In the genomic region with DNA sequence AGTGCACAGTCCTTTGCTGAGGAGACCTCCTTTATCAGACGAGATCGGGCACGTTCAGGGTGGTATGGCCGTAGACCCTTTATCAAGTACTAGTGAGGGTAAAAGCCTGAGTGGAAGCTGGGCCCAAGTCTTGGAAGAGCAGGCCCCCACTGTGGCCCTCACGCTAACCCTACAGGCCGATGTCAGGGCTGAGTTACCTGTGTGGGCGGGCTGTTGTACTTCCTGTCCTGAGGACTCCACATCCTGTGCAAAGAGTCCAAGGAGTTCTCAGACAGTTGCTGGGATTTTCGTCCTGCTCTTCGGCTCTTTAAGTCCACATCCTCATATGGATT, we compare ENCODE assay signal across 9 cellular contexts. TPM values are rescaled to one million over a fixed set of nuclear protein-coding genes. Genes with fewer than 3 reads are reported as not detected.
DNase-seq lines count a peak whose midpoint lies in the region; TF ChIP-seq lines count a peak whose summit lies in the region.
"Had no signal": no experiment of that assay in that cellular context is flagged by ENCODE, and none has a peak within 500 bp of the region (broad histone marks: within the 10 kb centered on the region; RNA-seq: fewer than 3 reads in every experiment).

No MANE protein-coding gene starts in this region.

- H3K36me3 Mint-ChIP-seq in HFFc6 (ENCODE audit: low read depth): peaks cover 34% of the 10 kb centered on the region
- H3K36me3 Mint-ChIP-seq in brain: peaks cover 33% of the 10 kb centered on the region

- no peak overlapping the region for H3K4me3 ChIP-seq in mesodermal cell (ENCODE audit: extremely low read depth, insufficient read depth, low read length, poor library complexity, severe bottlenecking)
- no peak overlapping the region for H3K4me3 ChIP-seq in testis

- H3K9me3 Mint-ChIP-seq in HFFc6: no peaks in the 10 kb centered on the region
- no peaks in the 10 kb centered on the region for H3K9me3 Mint-ChIP-seq in brain

- 87 to 96% methylated on average over 6 to 7 of the region's 9 CpGs for WGBS in mesodermal cell (ENCODE audit: insufficient coverage in 2 of 2), 2 experiments
- WGBS in testis, 2 donors: 62 to 66% methylated on average over 6 to 9 of the region's 9 CpGs

- H3K27me3 Mint-ChIP-seq in HFFc6 (ENCODE audit: insufficient read depth) (peaks cover 12% of the 10 kb centered on the region), brain (no peaks in the 10 kb centered on the region)

- H3K4me3 Mint-ChIP-seq in HFFc6: peak overlapping the region; percentile 87
- H3K4me3 Mint-ChIP-seq in brain: peak overlapping the region in 3 of 5 experiments; percentile 43 to 50 (median 45)

- peak overlapping the region; percentile 97 for H3K27ac Mint-ChIP-seq in HFFc6
- peak overlapping the region; percentile 78 to 99 (median 96) for H3K27ac Mint-ChIP-seq in brain

- no peak for TF ChIP-seq POLR2A in testis (IDR thresholded peaks at IDR 0.05)

- TF ChIP-seq CTCF in HFFc6 (IDR thresholded peaks at IDR 0.05) (no peak), brain (conservative IDR thresholded peaks at IDR 0.05) (no peak), testis (IDR thresholded peaks at IDR 0.05) (no peak)

- H3K4me1 ChIP-seq in mesodermal cell (ENCODE audit: control insufficient read depth, insufficient read depth, low read length, poor library complexity, severe bottlenecking) (peaks cover 79% of the 10 kb centered on the region), testis (peaks cover 71% of the 10 kb centered on the region)

- no peak for DNase-seq in HFFc6
- DNase-seq in testis: no peak
- DNase-seq in midbrain (lab: John Stamatoyannopoulos, UW): no peak
- no peak for DNase-seq in iPS-NIHi7 (ENCODE audit: extremely low spot score)
- DNase-seq in SW480 (ENCODE audit: low spot score): no peak
- DNase-seq in HPDE6-E6E7 (ENCODE audit: extremely low spot score): no peak
- DNase-seq: DMS79 treated with DMSO at 0.1 percent for 48 hours had no signal

- H3K9me3 ChIP-seq in mesodermal cell (ENCODE audit: control insufficient read depth, low read length) (no peaks in the 10 kb centered on the region), testis (no peaks in the 10 kb centered on the region)

- no peaks in the 10 kb centered on the region for H3K27me3 ChIP-seq in testis

- intact Hi-C loops in testis (cut with DNase I; ENCODE audit: low total_unique reads): no loop called here

- H3K36me3 ChIP-seq in mesodermal cell (ENCODE audit: control insufficient read depth, insufficient read depth, low read length) (peaks cover 49% of the 10 kb centered on the region), testis (ENCODE audit: low read depth, missing control alignments) (no peaks in the 10 kb centered on the region)

- H3K27ac ChIP-seq in mesodermal cell (ENCODE audit: low read depth, low read length, severe bottlenecking): peak overlapping the region; percentile 96
- peak overlapping the region; percentile 10 to 85 for H3K27ac ChIP-seq in testis

- H3K4me1 Mint-ChIP-seq in HFFc6 (ENCODE audit: low read depth) (peaks cover 82% of the 10 kb centered on the region), brain (peaks cover 80% of the 10 kb centered on the region)

RNA-seq across cellular contexts. Expression of gene RPL27A, which starts 34.9 kb away (rescaled TPM):
- 1,000 to 10,000 TPM in 4 of 6 experiments, 100 to 1,000 TPM in 2; 973 to 1,209 (median 1,069) TPM for total RNA-seq in HFFc6 (2021; fragmentation: NEBNext Ultra II Directional; extraction: Animal tissue kit (Norgen Biotek cat#: 25700))
- 1,828 TPM for polyA plus RNA-seq in brain (ENCODE audit: insufficient read depth, low read depth, low replicate concordance)
- 2,844 TPM for polyA plus RNA-seq in mesodermal cell (2013, experiment 1 of 2)
- polyA plus RNA-seq in mesodermal cell (2013, experiment 2 of 2): 2,596 TPM
- total RNA-seq in testis: 100 to 1,000 TPM; 340 to 586 TPM
- polyA plus RNA-seq in testis (ENCODE audit: insufficient read depth, low read depth, low replicate concordance): 1,052 TPM

RNA-seq across cellular contexts. Expression of gene TRIM66, which starts 35.0 kb away (rescaled TPM):
- 1 to 10 TPM; 4.5 to 6.9 (median 5.6) TPM for total RNA-seq in HFFc6 (2021; fragmentation: NEBNext Ultra II Directional; extraction: Animal tissue kit (Norgen Biotek cat#: 25700))
- polyA plus RNA-seq in brain (ENCODE audit: insufficient read depth, low read depth, low replicate concordance): 3.7 TPM
- polyA plus RNA-seq in mesodermal cell (2013, experiment 1 of 2): 4.3 TPM
- 3.9 TPM for polyA plus RNA-seq in mesodermal cell (2013, experiment 2 of 2)
- 10 to 100 TPM; 37.4 to 49.6 TPM for total RNA-seq in testis
- polyA plus RNA-seq in testis (ENCODE audit: insufficient read depth, low read depth, low replicate concordance): 49.2 TPM

Comparison
In these comparisons a context has a peak if more than half of its experiments do, and no peak if none do; other contexts are left out.
1. RNA of gene TRIM66, which starts 35.0 kb away (total RNA-seq): 37.4 to 49.6 TPM in testis; 4.5 to 6.9 TPM in HFFc6; every median in the first group is over 4 times any median in the second.